Comparison of ENCODE assay signal across 8 cellular contexts in genomic region chr3:56347219-56347871, GRCh38.
A peak's percentile ranks its signal among the peaks of the same experiment; 100 is the strongest.
DNase-seq lines count a peak whose midpoint lies in the region; ATAC-seq, FAIRE-seq and TF ChIP-seq lines count a peak whose summit lies in the region.

No MANE protein-coding gene starts in this region.

- intact Hi-C loops in pancreas (cut with DNase I), result loop anchor here in 1 of 3 donors (10.0 kb wide), 1 partner anchor 97 kb away; no protein-coding TSS in a partner anchor

- no peaks in the 10 kb centered on the region for H3K36me3 ChIP-seq in pancreas

- no peaks in the 10 kb centered on the region for H3K9me3 ChIP-seq in pancreas

- 19 to 20% methylated on average over 5 of the region's 5 CpGs for WGBS in pancreas, 2 donors

- H3K27me3 ChIP-seq in pancreas, result no peaks in the 10 kb centered on the region

- DNase-seq in activated T-cell treated with anti-CD3 and anti-CD28 coated beads, Interleukin-2, amount 50 U/mL, for 48 hours, result peak; percentile 50 to 55
- DNase-seq in activated T-cell treated with anti-CD3 and anti-CD28 coated beads, Interleukin-2, amount 50 U/mL, for 1 hour, result no peak
- DNase-seq in NCI-H1930 (lab: John Stamatoyannopoulos, UW), result peak; percentile 14 to 24
- peak; percentile 5 to 22 for DNase-seq in cardiac fibroblast (ENCODE audit: low read depth in 2 of 2)
- DNase-seq in pancreas, result peak; percentile 47 to 71 (median 52)

- no peak overlapping the region for H3K4me3 ChIP-seq in cardiac fibroblast (replicated peaks in 1 of 2; ENCODE audit: low read depth in 2 of 2, low read length in 2 of 2)
- no peak overlapping the region for H3K4me3 ChIP-seq in pancreas

- no peaks in the 10 kb centered on the region for H3K4me1 ChIP-seq in pancreas

- peak; percentile 43 to 88 (median 77) for ATAC-seq in pancreas
- no peak for ATAC-seq in HG02852 (IDR thresholded peaks at IDR 0.05; ENCODE audit: unreplicated experiment)
- no peak for ATAC-seq in HG03280 (IDR thresholded peaks at IDR 0.05; ENCODE audit: unreplicated experiment)
- ATAC-seq in HG02759 (IDR thresholded peaks at IDR 0.05; ENCODE audit: unreplicated experiment), result no peak

- peak; percentile 41 for TF ChIP-seq CTCF in cardiac fibroblast (IDR thresholded peaks at IDR 0.05; ENCODE audit: low read depth, low read length)
- peak; percentile 24 to 47 (median 29) for TF ChIP-seq CTCF in pancreas (IDR thresholded peaks at IDR 0.05)

- no peak overlapping the region for H3K27ac ChIP-seq in pancreas

- no peak for FAIRE-seq in pancreas (lab: Jason Lieb, UNC)

Comparison
In these comparisons a context has a peak if more than half of its experiments do, and no peak if none do; other contexts are left out.
1. ATAC-seq: peak in pancreas (4 of 4); none in HG02852 (single experiment), HG03280 (single experiment) and HG02759 (single experiment).